ENCODE assay signal across 38 cellular contexts in the genomic region with DNA sequence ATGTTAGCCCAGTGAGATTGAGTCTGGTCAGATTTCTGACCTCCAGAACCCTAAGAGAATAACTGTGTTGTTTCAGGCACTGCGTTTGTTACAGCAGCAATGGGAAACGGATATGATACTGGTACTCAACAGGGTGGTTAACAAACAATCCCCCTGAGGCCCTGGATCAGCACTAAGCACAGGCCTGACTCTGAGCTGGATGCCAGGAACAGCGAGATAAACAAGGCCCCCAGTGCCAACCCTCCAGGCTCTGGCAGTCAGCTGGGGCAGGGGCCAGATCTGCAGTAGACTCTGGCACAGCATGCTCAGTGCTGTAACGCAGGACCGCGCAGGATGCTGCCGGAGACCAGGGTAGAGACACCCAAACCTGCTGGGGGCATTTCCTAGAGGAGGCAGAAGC. TPM values are rescaled to one million over a fixed set of nuclear protein-coding genes. Genes with fewer than 3 reads are reported as not detected.
A peak's percentile ranks its signal among the peaks of the same experiment; 100 is the strongest.
DNase-seq lines count a peak whose midpoint lies in the region; ATAC-seq, FAIRE-seq and TF ChIP-seq lines count a peak whose summit lies in the region.
"Had no signal": no experiment of that assay in that cellular context is flagged by ENCODE, and none has a peak within 500 bp of the region (broad histone marks: within the 10 kb centered on the region; RNA-seq: fewer than 3 reads in every experiment).

No MANE protein-coding gene starts in this region.

- peaks cover 4% of the 10 kb centered on the region for H3K36me3 Mint-ChIP-seq in memory B cell
- H3K36me3 Mint-ChIP-seq in activated T-helper 1 cell treated with anti-CD3 and anti-CD28 coated beads, Interleukin-12 subunit alpha, Interleukin-12 subunit beta, Interleukin-2, Interleukin-4 antibody, amounts not matched to agents 30 ng/mL and 10 ng/mL and 1 ng/mL, durations not matched to agents 14 hours and 24 hours and 36 hours (ENCODE audit: low read depth): no peaks in the 10 kb centered on the region
- H3K36me3 Mint-ChIP-seq: activated naive CD4-positive, alpha-beta T cell treated with anti-CD3 and anti-CD28 coated beads, Interleukin-2, amount 50 U/mL, for 72 hours had no signal

- no peak overlapping the region for H3K4me2 ChIP-seq in SK-N-SH
- H3K4me2 ChIP-seq: A549 had no signal

- H4K20me1 ChIP-seq in SK-N-SH (ENCODE audit: insufficient read depth): no peaks in the 10 kb centered on the region

- peak; percentile 18 for FAIRE-seq in bronchial epithelial cell (lab: Jason Lieb, UNC)
- FAIRE-seq: A549, GM19239 had no signal

- H3K4me3 Mint-ChIP-seq in memory B cell: no peak overlapping the region
- no peak overlapping the region for H3K4me3 Mint-ChIP-seq in activated T-helper 1 cell treated with anti-CD3 and anti-CD28 coated beads, Interleukin-12 subunit alpha, Interleukin-12 subunit beta, Interleukin-2, Interleukin-4 antibody, amounts not matched to agents 30 ng/mL and 10 ng/mL and 1 ng/mL, durations not matched to agents 14 hours and 24 hours and 36 hours
- H3K4me3 Mint-ChIP-seq: activated CD4-positive, alpha-beta memory T cell treated with anti-CD3 and anti-CD28 coated beads, Interleukin-2, amount 10 ng/mL, durations not matched to agents 7 days and 5 days; activated T-helper 17 cell treated with anti-CD3 and anti-CD28 coated beads, Interleukin-2, amount 50 U/mL, for 72 hours; CD8-positive, alpha-beta memory T cell; T-helper 1 cell treated with Interleukin-12 subunit alpha and Interleukin-12 subunit beta and Interleukin-4 antibody, amounts not matched to agents 30 μg/mL and 1 μg/mL, for 36 hours had no signal

- POLR2A ChIA-PET in SK-N-SH (lab: Yijun Ruan, JAX): interaction anchor here (0.5 kb wide), 1 partner anchor 16 kb away, joined by 3 read pairs; no protein-coding TSS in a partner anchor

- H3K9ac ChIP-seq in SK-N-SH: no peak overlapping the region
- H3K9ac ChIP-seq: GM23248 had no signal

- peaks cover 25% of the 10 kb centered on the region for H3K4me1 Mint-ChIP-seq in memory B cell
- H3K4me1 Mint-ChIP-seq in activated T-helper 1 cell treated with anti-CD3 and anti-CD28 coated beads, Interleukin-12 subunit alpha, Interleukin-12 subunit beta, Interleukin-2, Interleukin-4 antibody, amounts not matched to agents 30 ng/mL and 10 ng/mL and 1 ng/mL, durations not matched to agents 14 hours and 24 hours and 36 hours (ENCODE audit: low read depth): peaks cover 17% of the 10 kb centered on the region

- peaks cover 2% of the 10 kb centered on the region for H3K9me3 Mint-ChIP-seq in memory B cell
- H3K9me3 Mint-ChIP-seq in activated T-helper 1 cell treated with anti-CD3 and anti-CD28 coated beads, Interleukin-12 subunit alpha, Interleukin-12 subunit beta, Interleukin-2, Interleukin-4 antibody, amounts not matched to agents 30 ng/mL and 10 ng/mL and 1 ng/mL, durations not matched to agents 14 hours and 24 hours and 36 hours: no peaks in the 10 kb centered on the region
- H3K9me3 Mint-ChIP-seq: activated CD4-positive, alpha-beta memory T cell treated with anti-CD3 and anti-CD28 coated beads, Interleukin-2, amount 10 ng/mL, durations not matched to agents 7 days and 5 days; activated naive CD4-positive, alpha-beta T cell treated with anti-CD3 and anti-CD28 coated beads, Interleukin-2, amount 50 U/mL, for 72 hours; activated T-helper 17 cell treated with anti-CD3 and anti-CD28 coated beads, Interleukin-2, amount 50 U/mL, for 72 hours; CD8-positive, alpha-beta memory T cell; T-helper 1 cell treated with Interleukin-12 subunit alpha and Interleukin-12 subunit beta and Interleukin-4 antibody, amounts not matched to agents 30 μg/mL and 1 μg/mL, for 36 hours had no signal

- H3K79me2 ChIP-seq in SK-N-SH (ENCODE audit: insufficient read depth): no peaks in the 10 kb centered on the region

- no peaks in the 10 kb centered on the region for H3K9me2 ChIP-seq in SK-N-SH

- peaks cover 21% of the 10 kb centered on the region for H3K27me3 Mint-ChIP-seq in memory B cell
- peaks cover 10% of the 10 kb centered on the region for H3K27me3 Mint-ChIP-seq in activated T-helper 1 cell treated with anti-CD3 and anti-CD28 coated beads, Interleukin-12 subunit alpha, Interleukin-12 subunit beta, Interleukin-2, Interleukin-4 antibody, amounts not matched to agents 30 ng/mL and 10 ng/mL and 1 ng/mL, durations not matched to agents 14 hours and 24 hours and 36 hours (ENCODE audit: insufficient read depth)
- H3K27me3 Mint-ChIP-seq: activated T-helper 17 cell treated with anti-CD3 and anti-CD28 coated beads, Interleukin-2, amount 50 U/mL, for 72 hours; progenitor cell of endocrine pancreas had no signal

- no peak overlapping the region for H2AFZ ChIP-seq in SK-N-SH (ENCODE audit: low read depth)
- H2AFZ ChIP-seq: GM23248 had no signal

- no peaks in the 10 kb centered on the region for H3K9me3 ChIP-seq in SK-N-SH
- H3K9me3 ChIP-seq: A549, colonic mucosa, neutrophil, thyroid gland had no signal

- WGBS in SK-N-SH (ENCODE audit: low lambda C conversion rate): 23% methylated on average over 6 of the region's 7 CpGs

- no peak overlapping the region for H3K27ac ChIP-seq in SK-N-SH (ENCODE audit: low read depth in 2 of 2, low read length in 1 of 2)
- H3K27ac ChIP-seq: colonic mucosa, GM23248, neutrophil, thyroid gland had no signal

- TF ChIP-seq CTCF in SK-N-SH (IDR thresholded peaks at IDR 0.05) (no peak), bronchial epithelial cell (IDR thresholded peaks at IDR 0.05; ENCODE audit: insufficient read depth, low read length, severe bottlenecking) (no peak)

- DNase-seq in SK-N-SH (peak; percentile 83), NCI-H1694 treated with DMSO at 0.1 percent for 48 hours (lab: John Stamatoyannopoulos, UW) (peak; percentile 85), bronchial epithelial cell (ENCODE audit: low read depth) (no peak), memory B cell (ENCODE audit: low spot score in 2 of 2) (no peak), activated gamma-delta T cell treated with Interleukin-2 at 50 U/mL for 16 hours (no peak), HK-2 (ENCODE audit: unreplicated experiment) (no peak)
- no peak for DNase-seq in activated T-helper 1 cell treated with anti-CD3 and anti-CD28 coated beads, Interleukin-12 subunit alpha, Interleukin-12 subunit beta, Interleukin-2, Interleukin-4 antibody, amounts not matched to agents 30 ng/mL and 10 ng/mL and 1 ng/mL, durations not matched to agents 14 hours and 24 hours and 36 hours (ENCODE audit: low spot score)
- DNase-seq: activated CD4-positive, alpha-beta memory T cell treated with anti-CD3 and anti-CD28 coated beads, Interleukin-2, amount 10 ng/mL, durations not matched to agents 7 days and 5 days; activated CD4-positive, alpha-beta T cell treated with anti-CD3 and anti-CD28 coated beads for 1 hour; activated CD8-positive, alpha-beta memory T cell treated with anti-CD3 and anti-CD28 coated beads, Interleukin-2, amount 50 U/mL, for 4 hours; AML-193; amygdala; CD8-positive, alpha-beta memory T cell; colonic mucosa; DMS 273 treated with DMSO at 0.1 percent for 48 hours; effector memory CD4-positive, alpha-beta T cell; GM23248; IMR-90; MV-4-11; NCI-H146; NCI-H748 treated with DMSO at 0.1 percent for 48 hours; stimulated activated CD4-positive, alpha-beta T cell treated with anti-CD3 and anti-CD28 coated beads, Interleukin-4, amount 100 ng/mL, for 1 hour; thyroid gland had no signal

- no peaks in the 10 kb centered on the region for H3F3A ChIP-seq in SK-N-SH (replicated peaks; ENCODE audit: insufficient read depth)

- no peak for TF ChIP-seq RAD21 in SK-N-SH (IDR thresholded peaks at IDR 0.05; ENCODE audit: low read length)

- intact Hi-C loops in activated T-helper 1 cell treated with anti-CD3 and anti-CD28 coated beads, Interleukin-12 subunit alpha, Interleukin-12 subunit beta, Interleukin-2, Interleukin-4 antibody, amounts not matched to agents 30 ng/mL and 10 ng/mL and 1 ng/mL, durations not matched to agents 14 hours and 24 hours and 36 hours (cut with micrococcal nuclease): no loop called here

- ATAC-seq in SK-N-SH treated with all-trans-retinoic acid at 6 μM for 48 hours (no peak), memory B cell (ENCODE audit: low read depth) (no peak)
- ATAC-seq: A549; activated naive CD4-positive, alpha-beta T cell treated with anti-CD3 and anti-CD28 coated beads, Interleukin-2, amount 50 U/mL, for 72 hours; activated T-helper 17 cell treated with anti-CD3 and anti-CD28 coated beads, Interleukin-2, amount 50 U/mL, for 72 hours; left lobe of liver; sciatic nerve had no signal

- CTCF ChIA-PET in SK-N-SH (lab: Yijun Ruan, JAX): interaction anchor here (1.3 to 4.6 kb wide), 3 partner anchors 22 to 163 kb away, joined by 4 to 31 read pairs (median 7); partner anchors contain the start of gene CPLX2

- peaks cover 0 to 28% of the 10 kb centered on the region in 2 experiments; a peak in 1 of 4 replicates for H3K4me1 ChIP-seq in SK-N-SH (ENCODE audit: control insufficient read depth in 1 of 2, insufficient read depth in 2 of 2, low read depth in 1 of 2, low read length in 1 of 2)
- H3K4me1 ChIP-seq: colonic mucosa, thyroid gland had no signal

- peak in 1 of 2 experiments; percentile 48; a peak in 2 of 4 replicates for TF ChIP-seq EP300 in SK-N-SH (IDR thresholded peaks at IDR 0.05; ENCODE audit: borderline replicate concordance in 1 of 2, low read depth in 1 of 2, low read length in 1 of 2)

- H3K36me3 ChIP-seq in SK-N-SH (replicated peaks in 1 of 2; ENCODE audit: control insufficient read depth in 1 of 2, insufficient read depth in 2 of 2, low read length in 1 of 2) (no peaks in the 10 kb centered on the region), bronchial epithelial cell (ENCODE audit: control insufficient read depth, insufficient read depth, low read length) (no peaks in the 10 kb centered on the region)
- H3K36me3 ChIP-seq: colonic mucosa, neutrophil, thyroid gland had no signal

- peak overlapping the region; percentile 46 for H3K27ac Mint-ChIP-seq in memory B cell
- H3K27ac Mint-ChIP-seq in activated T-helper 1 cell treated with anti-CD3 and anti-CD28 coated beads, Interleukin-12 subunit alpha, Interleukin-12 subunit beta, Interleukin-2, Interleukin-4 antibody, amounts not matched to agents 30 ng/mL and 10 ng/mL and 1 ng/mL, durations not matched to agents 14 hours and 24 hours and 36 hours: no peak overlapping the region
- H3K27ac Mint-ChIP-seq: activated CD4-positive, alpha-beta memory T cell treated with anti-CD3 and anti-CD28 coated beads, Interleukin-2, amount 10 ng/mL, durations not matched to agents 7 days and 5 days; activated naive CD4-positive, alpha-beta T cell treated with anti-CD3 and anti-CD28 coated beads, Interleukin-2, amount 50 U/mL, for 72 hours; progenitor cell of endocrine pancreas; T-helper 1 cell treated with Interleukin-12 subunit alpha and Interleukin-12 subunit beta and Interleukin-4 antibody, amounts not matched to agents 30 μg/mL and 1 μg/mL, for 36 hours had no signal

- no peak overlapping the region for H3K4me3 ChIP-seq in SK-N-SH (ENCODE audit: low read depth in 2 of 2, low read length in 1 of 2)
- H3K4me3 ChIP-seq in bronchial epithelial cell (ENCODE audit: low read depth, low read length): no peak overlapping the region
- H3K4me3 ChIP-seq: A549, colonic mucosa, GM23248, thyroid gland had no signal

- H3K27me3 ChIP-seq in SK-N-SH (ENCODE audit: insufficient read depth) (no peaks in the 10 kb centered on the region), bronchial epithelial cell (ENCODE audit: control insufficient read depth, insufficient read depth, low read length) (no peaks in the 10 kb centered on the region)
- H3K27me3 ChIP-seq: colonic mucosa, thyroid gland had no signal

RNA-seq across cellular contexts. Expression of gene CPLX2, which starts 22.1 kb away (rescaled TPM):
- 0.23 and 0.34 TPM in 2 replicates for polyA plus RNA-seq in SK-N-SH (2012; rRNA removed)
- 0.35 and 0.76 TPM in 2 replicates for polyA plus RNA-seq in SK-N-SH (2012; cell fraction: cytosol; rRNA removed)
- polyA plus RNA-seq in SK-N-SH (2012; cell fraction: nucleus; rRNA removed): 0.08 and 0.22 TPM in 2 replicates
- total RNA-seq in bronchial epithelial cell: not detected in 2 replicates
- not detected in 2 replicates for total RNA-seq in activated T-helper 1 cell treated with anti-CD3 and anti-CD28 coated beads, Interleukin-12 subunit alpha, Interleukin-12 subunit beta, Interleukin-2, Interleukin-4 antibody, amounts not matched to agents 30 ng/mL and 10 ng/mL and 1 ng/mL, durations not matched to agents 14 hours and 24 hours and 36 hours
- total RNA-seq: activated CD4-positive, alpha-beta memory T cell treated with anti-CD3 and anti-CD28 coated beads, Interleukin-2, amount 10 ng/mL, durations not matched to agents 7 days and 5 days; activated naive CD4-positive, alpha-beta T cell treated with anti-CD3 and anti-CD28 coated beads, Interleukin-2, amount 50 U/mL, for 72 hours; activated T-helper 17 cell treated with anti-CD3 and anti-CD28 coated beads, Interleukin-2, amount 50 U/mL, for 72 hours; CD8-positive, alpha-beta memory T cell; epithelial cell of proximal tubule; glomerular endothelial cell; GM23248; IMR-90; left lobe of liver; mesenteric fat pad; RPMI7951; sciatic nerve; SK-MEL-5 had no signal
- polyA plus RNA-seq: CD8-positive, alpha-beta memory T cell; GM23248; IMR-90 had no signal

Comparison
In these comparisons a context has a peak if more than half of its experiments do, and no peak if none do; other contexts are left out.
1. DNase-seq: peak in SK-N-SH (single experiment) and NCI-H1694 treated with DMSO at 0.1 percent for 48 hours (single experiment); none in bronchial epithelial cell (single experiment), memory B cell (0 of 2), activated gamma-delta T cell treated with Interleukin-2 at 50 U/mL for 16 hours (single experiment), activated T-helper 1 cell treated with anti-CD3 and anti-CD28 coated beads, Interleukin-12 subunit alpha, Interleukin-12 subunit beta, Interleukin-2, Interleukin-4 antibody, amounts not matched to agents 30 ng/mL and 10 ng/mL and 1 ng/mL, durations not matched to agents 14 hours and 24 hours and 36 hours (single experiment) and HK-2 (single experiment).